In the genomic region with DNA sequence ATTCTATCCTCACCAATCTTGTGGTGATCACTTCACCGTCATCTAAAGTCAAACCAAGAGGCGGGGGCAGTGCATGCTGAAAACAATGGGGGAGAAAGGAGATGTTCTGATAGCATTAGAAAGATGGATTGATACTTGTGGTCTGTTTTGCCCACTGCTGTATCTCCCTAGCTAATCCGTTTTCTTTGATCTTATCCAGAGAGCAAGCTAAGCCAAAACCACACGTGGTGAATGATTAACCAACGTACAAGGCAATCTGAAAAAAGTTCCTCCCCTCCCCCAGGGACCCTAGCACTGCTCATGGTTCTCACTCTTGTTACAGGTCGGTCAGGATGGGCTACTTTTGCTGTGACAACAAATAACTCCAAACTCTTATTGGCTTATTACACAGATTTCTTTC, we compare ENCODE assay signal across 16 cellular contexts. TPM values are rescaled to one million over a fixed set of nuclear protein-coding genes. Genes with fewer than 3 reads are reported as not detected.
A peak's percentile ranks its signal among the peaks of the same experiment; 100 is the strongest.
DNase-seq lines count a peak whose midpoint lies in the region; ATAC-seq, FAIRE-seq and TF ChIP-seq lines count a peak whose summit lies in the region.
"Had no signal": no experiment of that assay in that cellular context is flagged by ENCODE, and none has a peak within 500 bp of the region (broad histone marks: within the 10 kb centered on the region; RNA-seq: fewer than 3 reads in every experiment).

No MANE protein-coding gene starts in this region.

- H3K14ac ChIP-seq in H9 (ENCODE audit: insufficient read depth, low read length), result no peak overlapping the region

- no peak overlapping the region for H2BK120ac ChIP-seq in H9 (ENCODE audit: low read depth, low read length, poor library complexity, severe bottlenecking)

- H2AFZ ChIP-seq in HepG2 (ENCODE audit: low read length) (no peak overlapping the region), H9 (ENCODE audit: low read length) (no peak overlapping the region), Karpas-422 (ENCODE audit: low read length) (no peak overlapping the region)

- no peak overlapping the region for H2BK15ac ChIP-seq in H9 (ENCODE audit: low read depth, low read length)

- H3K27ac ChIP-seq in 22Rv1 (peak overlapping the region; percentile 50), HepG2 (ENCODE audit: extremely low read length, insufficient read depth, low read length) (no peak overlapping the region), adrenal gland (no peak overlapping the region), H9 (ENCODE audit: insufficient read length, low read depth, low read length) (no peak overlapping the region), Karpas-422 (ENCODE audit: low read length) (no peak overlapping the region)
- H3K27ac ChIP-seq: HL-60 had no signal

- no peaks in the 10 kb centered on the region for H3K79me1 ChIP-seq in H9 (ENCODE audit: insufficient read depth, low read depth, low read length, poor library complexity, severe bottlenecking)

- no TSS peak for BruUV-seq in HepG2 (replicated peaks; lab: Mats Ljungman, UMichigan)

- TF ChIP-seq POLR2A in HepG2 (IDR thresholded peaks at IDR 0.05; ENCODE audit: insufficient read depth in 1 of 2, low read depth in 2 of 2, low read length in 2 of 2) (no peak), adrenal gland (IDR thresholded peaks at IDR 0.05) (no peak)

- H3K9me3 ChIP-seq in HepG2 (ENCODE audit: low read length) (peaks cover 1% of the 10 kb centered on the region; the same call in 1 of the 2 replicates), adrenal gland (replicated peaks in 1 of 3) (no peaks in the 10 kb centered on the region), H9 (ENCODE audit: control insufficient read depth, low read depth, low read length) (peaks cover 2% of the 10 kb centered on the region), Karpas-422 (ENCODE audit: low read length) (no peaks in the 10 kb centered on the region)

- H3K4me1 ChIP-seq in HepG2 (ENCODE audit: insufficient read depth, low read length) (peaks cover 21% of the 10 kb centered on the region), adrenal gland (replicated peaks in 1 of 2) (no peaks in the 10 kb centered on the region), H9 (ENCODE audit: insufficient read depth, low read length) (peaks cover 15% of the 10 kb centered on the region; the same call in 1 of the 2 replicates), Karpas-422 (ENCODE audit: low read length) (peaks cover 5% of the 10 kb centered on the region)

- ATAC-seq in HepG2 (peak; percentile 92), GM18861 (IDR thresholded peaks at IDR 0.05; ENCODE audit: unreplicated experiment) (no peak)

- H3K23ac ChIP-seq in H9 (ENCODE audit: insufficient read length, low read depth, low read length), result no peak overlapping the region

- no peak overlapping the region for H4K91ac ChIP-seq in H9 (ENCODE audit: insufficient read length, low read depth, low read length)

- peak; percentile 83 for DNase-seq in DMS53 (lab: John Stamatoyannopoulos, UW)
- peak; percentile 97 for DNase-seq in SW480 (ENCODE audit: low spot score)
- peak; percentile 91 for DNase-seq in HepG2 (ENCODE audit: low spot score)
- DNase-seq in adrenal gland, result no peak
- DNase-seq in H9, result no peak
- DNase-seq in Karpas-422, result no peak
- DNase-seq: CD8-positive, alpha-beta memory T cell; mesenchymal stem cell; MM.1S; NCI-H345; substantia nigra had no signal

- H3K4me3 Mint-ChIP-seq in H9, result no peak overlapping the region
- H3K4me3 Mint-ChIP-seq: CD8-positive, alpha-beta memory T cell had no signal

- CTCF ChIA-PET in HepG2 (lab: Yijun Ruan, JAX; ENCODE audit: low intra/inter-chr PET ratio, low total read pairs), result no interaction called here

- H3K4me2 ChIP-seq in HepG2 (ENCODE audit: low read depth, low read length) (peak overlapping the region; percentile 6; the same call in 1 of the 2 replicates), H9 (ENCODE audit: insufficient read depth, insufficient read length, low read length) (no peak overlapping the region), Karpas-422 (ENCODE audit: low read depth, low read length, poor library complexity, severe bottlenecking) (no peak overlapping the region)

- H3K36me3 ChIP-seq in HepG2 (replicated peaks in 1 of 2; ENCODE audit: control insufficient read depth in 1 of 2, insufficient read depth in 2 of 2, low read length in 2 of 2) (no peaks in the 10 kb centered on the region), adrenal gland (replicated peaks in 1 of 2) (no peaks in the 10 kb centered on the region), Karpas-422 (ENCODE audit: insufficient read depth, low read length) (no peaks in the 10 kb centered on the region)

- peaks cover 37 to 38% of the 10 kb centered on the region in 2 experiments for H3K4me1 Mint-ChIP-seq in H9

- POLR2A ChIA-PET in HepG2 (lab: Yijun Ruan, JAX), result no interaction called here

- H3K79me2 ChIP-seq in HepG2 (ENCODE audit: insufficient read depth, low read length), result no peaks in the 10 kb centered on the region
- H3K79me2 ChIP-seq in H9 (ENCODE audit: insufficient read depth, low read length), result no peaks in the 10 kb centered on the region
- no peaks in the 10 kb centered on the region for H3K79me2 ChIP-seq in Karpas-422 (ENCODE audit: low read length)

- peak; percentile 90 for FAIRE-seq in HepG2 (lab: Jason Lieb, UNC)

- TF ChIP-seq EP300 in HepG2 (IDR thresholded peaks at IDR 0.05; ENCODE audit: low read depth in 2 of 2, low read length in 2 of 2), result peak in 1 of 2 experiments; percentile 66; a peak in 2 of 4 replicates
- no peak for TF ChIP-seq EP300 in HepG2 (CRISPR knock-in tag; IDR thresholded peaks at IDR 0.05; ENCODE audit: borderline replicate concordance)

- H3K9me3 Mint-ChIP-seq in H9, result peaks cover 2 to 3% of the 10 kb centered on the region in 2 experiments; a peak in 3 of 5 replicates

- H4K5ac ChIP-seq in H9 (ENCODE audit: insufficient read length, low read depth, low read length), result no peak overlapping the region

- H3K56ac ChIP-seq in H9 (ENCODE audit: insufficient read length, low read depth, low read length), result no peak overlapping the region

- no peak overlapping the region for H2BK5ac ChIP-seq in H9 (ENCODE audit: insufficient read length, low read length)

- TF ChIP-seq CTCF in 22Rv1 (IDR thresholded peaks at IDR 0.05) (no peak), HepG2 (CRISPR knock-in tag; IDR thresholded peaks at IDR 0.05) (0 out of 2 replicates have a peak, but pooled peaks have one; percentile 2), adrenal gland (IDR thresholded peaks at IDR 0.05) (no peak), H9 (conservative IDR thresholded peaks at IDR 0.05) (no peak)

- H4K20me1 ChIP-seq in HepG2 (ENCODE audit: insufficient read depth, low read length) (no peaks in the 10 kb centered on the region), H9 (ENCODE audit: control insufficient read depth, insufficient read depth, insufficient read length) (no peaks in the 10 kb centered on the region), Karpas-422 (ENCODE audit: insufficient read depth, low read depth, low read length) (no peaks in the 10 kb centered on the region)

- H3K9ac ChIP-seq in HepG2 (ENCODE audit: insufficient read depth, low read depth, low read length) (no peak overlapping the region), H9 (ENCODE audit: extremely low read depth, insufficient read length, low read length) (no peak overlapping the region), Karpas-422 (ENCODE audit: low read length) (no peak overlapping the region)

- H2AK5ac ChIP-seq in H9 (ENCODE audit: insufficient read length, low read length), result no peak overlapping the region

- H3K27me3 Mint-ChIP-seq in H9 (ENCODE audit: low read depth), result no peaks in the 10 kb centered on the region

- WGBS in HepG2 (ENCODE audit: low lambda C conversion rate), result under 1% methylated on average over 6 of the region's 6 CpGs
- WGBS in adrenal gland, 4 donors, result 30 to 42% (median 36%) methylated on average over 6 of the region's 6 CpGs
- WGBS in H9 (ENCODE audit: extremely low coverage, insufficient read length, low lambda C conversion rate), result no CpG with 5 or more reads among the region's 6 CpGs

- no peak overlapping the region for H2BK20ac ChIP-seq in H9 (ENCODE audit: low read depth, low read length, poor library complexity, severe bottlenecking)

- no peak overlapping the region for H3K4me3 ChIP-seq in HepG2 (replicated peaks in 1 of 3; ENCODE audit: insufficient read depth in 1 of 3, low read depth in 2 of 3, low read length in 3 of 3)
- H3K4me3 ChIP-seq in adrenal gland, result no peak overlapping the region
- H3K4me3 ChIP-seq in Karpas-422 (ENCODE audit: low read length), result no peak overlapping the region

- TF ChIP-seq RAD21 in HepG2 (CRISPR knock-in tag; IDR thresholded peaks at IDR 0.05), result no peak

- no peak overlapping the region for H3K4ac ChIP-seq in H9 (ENCODE audit: low read depth, low read length)

- intact Hi-C loops in HepG2 (cut with micrococcal nuclease; ENCODE audit: unreplicated experiment) (no loop called here), adrenal gland (cut with DNase I) (no loop called here)

- no peaks in the 10 kb centered on the region for H3K23me2 ChIP-seq in H9 (ENCODE audit: insufficient read length, low read depth, low read length, poor library complexity, severe bottlenecking)

- H3K27ac Mint-ChIP-seq in H9, result no peak overlapping the region; a peak in 1 of 7 replicates

- in situ Hi-C loops in HepG2 (cut with HindIII; ENCODE audit: extremely low pct_ligation_motif_present, low pct_unique_long_range_greater_than_20kb), result loop anchor here (10.0 kb wide), 1 partner anchor 672 kb away; no protein-coding TSS in a partner anchor

- peaks cover 3 to 7% (median 7%) of the 10 kb centered on the region in 3 experiments; a peak in 5 of 7 replicates for H3K36me3 Mint-ChIP-seq in H9 (ENCODE audit: insufficient read depth in 1 of 3, low read depth in 3 of 3)
- H3K36me3 Mint-ChIP-seq: CD8-positive, alpha-beta memory T cell had no signal

- no peak overlapping the region for H2BK12ac ChIP-seq in H9 (ENCODE audit: insufficient read length, low read depth, low read length)

- no peak overlapping the region for H3T11ph ChIP-seq in H9 (ENCODE audit: low read length)

- H3K18ac ChIP-seq in H9 (ENCODE audit: insufficient read length, low read depth, low read length), result no peak overlapping the region

- H3K27me3 ChIP-seq in HepG2 (ENCODE audit: control insufficient read depth in 1 of 2, insufficient read depth in 2 of 2, low read length in 2 of 2) (peaks cover under 1 to 58% of the 10 kb centered on the region in 2 experiments; a peak in 4 of 5 replicates), adrenal gland (peaks cover 4% of the 10 kb centered on the region), H9 (ENCODE audit: insufficient read depth, low read length) (no peaks in the 10 kb centered on the region), Karpas-422 (ENCODE audit: low read length) (no peaks in the 10 kb centered on the region)

- no peak overlapping the region for H4K8ac ChIP-seq in H9 (replicated peaks; ENCODE audit: insufficient read length, low read depth, low read length)

- no peaks in the 10 kb centered on the region for H3K9me2 ChIP-seq in Karpas-422 (replicated peaks; ENCODE audit: insufficient read depth, low read length)

RNA-seq across cellular contexts. Expression of gene C13orf42, which starts 11.8 kb away (rescaled TPM):
- total RNA-seq in HepG2 (2016; rRNA removed; fragmentation: Illumina TruSeq; extraction: Trizol) (not detected in 2 replicates), adrenal gland (not detected), H9 (2021) (16.5 and 18.1 TPM in 2 replicates)
- total RNA-seq in HepG2 (2016; cell fraction: cytosol; rRNA removed; fragmentation: Illumina TruSeq; extraction: Trizol; ENCODE audit: low read depth), result not detected in 2 replicates
- not detected in 2 replicates for total RNA-seq in HepG2 (2016; cell fraction: insoluble cytoplasmic fraction; rRNA removed; fragmentation: Illumina TruSeq; extraction: Trizol)
- total RNA-seq in HepG2 (2016; cell fraction: membrane; rRNA removed; fragmentation: Illumina TruSeq; extraction: Trizol), result not detected in 2 replicates
- total RNA-seq in HepG2 (2016; cell fraction: nucleus; rRNA removed; fragmentation: Illumina TruSeq; extraction: Trizol), result not detected in 2 replicates
- polyA plus RNA-seq in HepG2 (2011; rRNA removed) (not detected in 2 replicates), adrenal gland (not detected)
- polyA plus RNA-seq in HepG2 (2011; cell fraction: cytosol; rRNA removed), result not detected in 2 replicates
- polyA plus RNA-seq in HepG2 (2011; cell fraction: nucleus; rRNA removed), result not detected in 2 replicates
- polyA plus RNA-seq in HepG2 (2012), result not detected in 2 replicates
- not detected in 2 replicates for polyA plus RNA-seq in HepG2 (2016; cell fraction: cytosol; fragmentation: Illumina TruSeq; extraction: Trizol; ENCODE audit: low read depth)
- polyA plus RNA-seq in HepG2 (2016; cell fraction: insoluble cytoplasmic fraction; fragmentation: Illumina TruSeq; extraction: Trizol; ENCODE audit: low read depth), result not detected in 2 replicates
- polyA plus RNA-seq in HepG2 (2016; cell fraction: membrane; fragmentation: Illumina TruSeq; extraction: Trizol; ENCODE audit: low read depth), result not detected in 2 replicates
- polyA plus RNA-seq in HepG2 (2016; cell fraction: nucleus; fragmentation: Illumina TruSeq; extraction: Trizol; ENCODE audit: insufficient read depth, low read depth), result not detected in 2 replicates
- not detected in 2 replicates for polyA minus RNA-seq in HepG2 (2011; rRNA and poly(A)+ RNA removed; ENCODE audit: low replicate concordance)
- not detected in 2 replicates for polyA minus RNA-seq in HepG2 (2011; cell fraction: cytosol; rRNA and poly(A)+ RNA removed)
- not detected in 2 replicates for polyA minus RNA-seq in HepG2 (2011; cell fraction: nucleus; rRNA and poly(A)+ RNA removed)
- total RNA-seq in Karpas-422 (2014; rRNA removed; shearing (Covaris generic); ENCODE audit: low replicate concordance), result not detected in 2 replicates
- total RNA-seq: cardiac septum; CD8-positive, alpha-beta memory T cell; osteocyte had no signal
- polyA plus RNA-seq: CD8-positive, alpha-beta memory T cell had no signal

Comparison
In these comparisons a context has a peak if more than half of its experiments do, and no peak if none do; other contexts are left out.
1. DNase-seq: peak in DMS53 (single experiment), SW480 (single experiment) and HepG2 (single experiment); none in adrenal gland (0 of 7), H9 (single experiment) and Karpas-422 (single experiment).
2. RNA of gene C13orf42, which starts 11.8 kb away (total RNA-seq): 16.5 to 18.1 TPM in H9; not detected in HepG2, not detected in adrenal gland and not detected in Karpas-422; every median in the first group is over 10 times any median in the second.